11 cellular contexts compared by ENCODE assay signal in the genomic region with DNA sequence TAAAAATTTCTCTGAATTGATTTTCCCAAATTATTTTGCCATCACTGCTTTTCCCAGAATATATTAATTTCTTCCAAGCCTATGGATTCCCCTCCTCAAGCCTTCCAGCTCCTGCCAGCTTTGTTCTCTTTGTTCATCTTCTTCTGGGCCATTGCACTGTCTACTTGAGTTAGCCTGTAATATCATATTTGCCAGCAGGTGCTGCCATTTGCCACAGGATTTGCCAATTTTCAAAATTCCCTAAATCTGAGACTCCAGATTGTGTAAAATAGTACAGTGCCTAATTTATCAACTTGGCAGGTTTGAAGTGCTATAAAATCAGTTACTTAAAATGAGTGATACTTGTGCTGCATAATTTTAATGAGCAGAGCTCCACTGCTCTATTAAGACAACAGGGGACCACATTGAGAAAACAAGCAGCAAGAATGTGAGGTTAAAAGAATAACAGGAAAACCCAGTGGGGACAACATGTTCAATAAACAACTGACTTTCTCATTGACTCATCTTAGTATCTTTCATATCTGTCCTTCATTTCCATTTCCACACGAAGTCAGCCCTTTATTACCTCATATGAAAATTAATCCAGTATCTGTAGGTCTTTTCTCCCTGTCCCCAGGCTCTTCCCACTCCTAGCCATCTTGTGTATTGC.
A peak's percentile ranks its signal among the peaks of the same experiment; 100 is the strongest.
DNase-seq lines count a peak whose midpoint lies in the region; ATAC-seq and TF ChIP-seq lines count a peak whose summit lies in the region.
"Had no signal": no experiment of that assay in that cellular context is flagged by ENCODE, and none has a peak within 500 bp of the region (broad histone marks: within the 10 kb centered on the region; RNA-seq: fewer than 3 reads in every experiment).

No MANE protein-coding gene starts in this region.

- H3K36me3 ChIP-seq in Panc1 (ENCODE audit: control insufficient read depth, insufficient read depth, low read length) = no peaks in the 10 kb centered on the region
- H3K36me3 ChIP-seq: BLaER1 treated with 17β-estradiol and CSF1 and Interleukin-3, amounts not matched to agents 10 nM and 100 nM had no signal

- ATAC-seq in activated CD8-positive, alpha-beta T cell treated with anti-CD3 and anti-CD28 coated beads for 36 hours = no peak
- ATAC-seq in activated CD8-positive, alpha-beta T cell treated with anti-CD3 and anti-CD28 coated beads, Interleukin-2, amount 10 ng/mL, durations not matched to agents 7 days and 5 days = no peak
- no peak for ATAC-seq in Panc1
- ATAC-seq in GM18519 (IDR thresholded peaks at IDR 0.05; ENCODE audit: low FRiP score, unreplicated experiment) = no peak

- H3K4me3 ChIP-seq in Panc1 (ENCODE audit: low read depth in 2 of 2, low read length in 2 of 2) (no peak overlapping the region), fibroblast of villous mesenchyme (ENCODE audit: low read depth, low read length) (no peak overlapping the region)
- H3K4me3 ChIP-seq: BLaER1 treated with 17β-estradiol and CSF1 and Interleukin-3, amounts not matched to agents 10 nM and 100 nM had no signal

- no peaks in the 10 kb centered on the region for H3K9me3 ChIP-seq in Panc1 (ENCODE audit: control insufficient read depth, insufficient read depth, low read depth, low read length)
- H3K9me3 ChIP-seq: BLaER1 treated with 17β-estradiol and CSF1 and Interleukin-3, amounts not matched to agents 10 nM and 100 nM had no signal

- H3K27ac Mint-ChIP-seq in activated CD8-positive, alpha-beta T cell treated with anti-CD3 and anti-CD28 coated beads for 36 hours = no peak overlapping the region
- no peak overlapping the region for H3K27ac Mint-ChIP-seq in activated CD8-positive, alpha-beta T cell treated with anti-CD3 and anti-CD28 coated beads, Interleukin-2, amount 10 ng/mL, durations not matched to agents 7 days and 5 days
- H3K27ac Mint-ChIP-seq in type B pancreatic cell = no peak overlapping the region
- H3K27ac Mint-ChIP-seq in activated naive CD4-positive, alpha-beta T cell treated with anti-CD3 and anti-CD28 coated beads, Interleukin-2, amount 10 ng/mL, durations not matched to agents 7 days and 5 days = no peak overlapping the region
- H3K27ac Mint-ChIP-seq: activated T-helper 1 cell treated with anti-CD3 and anti-CD28 coated beads, Interleukin-12 subunit alpha, Interleukin-12 subunit beta, Interleukin-2, Interleukin-4 antibody, amounts not matched to agents 30 ng/mL and 10 ng/mL and 1 ng/mL, durations not matched to agents 14 hours and 24 hours and 36 hours had no signal

- CTCF ChIA-PET in activated CD8-positive, alpha-beta T cell treated with anti-CD3 and anti-CD28 coated beads for 36 hours (lab: Charles Lee) = interaction anchor here (0.8 to 3.6 kb wide), 5 partner anchors 13 to 96 kb away, joined by 3 to 38 read pairs (median 7); no protein-coding TSS in a partner anchor
- CTCF ChIA-PET in activated CD8-positive, alpha-beta T cell treated with anti-CD3 and anti-CD28 coated beads, Interleukin-2, amount 10 ng/mL, durations not matched to agents 7 days and 5 days (lab: Charles Lee) = interaction anchor here (0.8 to 6.0 kb wide), 8 partner anchors 11 to 716 kb away, joined by 3 to 95 read pairs (median 4); partner anchors contain the start of gene GPHN
- CTCF ChIA-PET in Panc1 (lab: Charles Lee) = interaction anchor here (0.6 to 0.8 kb wide), 2 partner anchors 42 to 422 kb away, joined by 3 to 4 read pairs; no protein-coding TSS in a partner anchor
- CTCF ChIA-PET in activated naive CD4-positive, alpha-beta T cell treated with anti-CD3 and anti-CD28 coated beads, Interleukin-2, amount 10 ng/mL, durations not matched to agents 7 days and 5 days (lab: Charles Lee) = interaction anchor here (0.9 to 2.2 kb wide), 2 partner anchors 42 to 884 kb away, joined by 4 to 8 read pairs; no protein-coding TSS in a partner anchor

- no peaks in the 10 kb centered on the region for H3K27me3 Mint-ChIP-seq in activated CD8-positive, alpha-beta T cell treated with anti-CD3 and anti-CD28 coated beads for 36 hours
- H3K27me3 Mint-ChIP-seq in activated CD8-positive, alpha-beta T cell treated with anti-CD3 and anti-CD28 coated beads, Interleukin-2, amount 10 ng/mL, durations not matched to agents 7 days and 5 days (ENCODE audit: low read depth) = peaks cover 2% of the 10 kb centered on the region
- peaks cover 7% of the 10 kb centered on the region for H3K27me3 Mint-ChIP-seq in type B pancreatic cell
- no peaks in the 10 kb centered on the region for H3K27me3 Mint-ChIP-seq in activated naive CD4-positive, alpha-beta T cell treated with anti-CD3 and anti-CD28 coated beads, Interleukin-2, amount 10 ng/mL, durations not matched to agents 7 days and 5 days

- H3K4me1 Mint-ChIP-seq in activated CD8-positive, alpha-beta T cell treated with anti-CD3 and anti-CD28 coated beads for 36 hours (ENCODE audit: low read depth) = peaks cover 12% of the 10 kb centered on the region
- no peaks in the 10 kb centered on the region for H3K4me1 Mint-ChIP-seq in activated CD8-positive, alpha-beta T cell treated with anti-CD3 and anti-CD28 coated beads, Interleukin-2, amount 10 ng/mL, durations not matched to agents 7 days and 5 days (ENCODE audit: low read depth)
- H3K4me1 Mint-ChIP-seq in type B pancreatic cell (ENCODE audit: unreplicated experiment) = no peaks in the 10 kb centered on the region
- H3K4me1 Mint-ChIP-seq in activated naive CD4-positive, alpha-beta T cell treated with anti-CD3 and anti-CD28 coated beads, Interleukin-2, amount 10 ng/mL, durations not matched to agents 7 days and 5 days = no peaks in the 10 kb centered on the region

- no TSS peak for BruUV-seq in Panc1 (replicated peaks; lab: Mats Ljungman, UMichigan)

- DNase-seq in activated CD8-positive, alpha-beta T cell treated with anti-CD3 and anti-CD28 coated beads for 36 hours = no peak
- no peak for DNase-seq in activated CD8-positive, alpha-beta T cell treated with anti-CD3 and anti-CD28 coated beads, Interleukin-2, amount 10 ng/mL, durations not matched to agents 7 days and 5 days
- DNase-seq in Panc1 (ENCODE audit: low read depth, low spot score) (no peak), fibroblast of villous mesenchyme (ENCODE audit: low read depth) (peak; percentile 4), type B pancreatic cell (ENCODE audit: extremely low spot score, unreplicated experiment) (no peak), NCI-H69 (lab: John Stamatoyannopoulos, UW) (no peak)
- DNase-seq in activated naive CD4-positive, alpha-beta T cell treated with anti-CD3 and anti-CD28 coated beads, Interleukin-2, amount 10 ng/mL, durations not matched to agents 7 days and 5 days = no peak
- DNase-seq: GOT3 had no signal

- 0 out of 2 replicates have a peak, but pooled peaks cover 4% of the 10 kb centered on the region for H3K27me3 ChIP-seq in Panc1 (ENCODE audit: control insufficient read depth, insufficient read depth, low read length)
- H3K27me3 ChIP-seq: BLaER1 treated with 17β-estradiol and CSF1 and Interleukin-3, amounts not matched to agents 10 nM and 100 nM had no signal

- POLR2A ChIA-PET in activated CD8-positive, alpha-beta T cell treated with anti-CD3 and anti-CD28 coated beads for 36 hours (lab: Charles Lee) = no interaction called here
- POLR2A ChIA-PET in activated CD8-positive, alpha-beta T cell treated with anti-CD3 and anti-CD28 coated beads, Interleukin-2, amount 10 ng/mL, durations not matched to agents 7 days and 5 days (lab: Charles Lee) = no interaction called here
- POLR2A ChIA-PET in Panc1 (lab: Charles Lee) = no interaction called here

- in situ Hi-C loops in Panc1 (cut with HindIII; ENCODE audit: low pct_unique_long_range_greater_than_20kb, low sequenced_read_pairs) = no loop called here

- H3K9me3 Mint-ChIP-seq in activated CD8-positive, alpha-beta T cell treated with anti-CD3 and anti-CD28 coated beads for 36 hours = no peaks in the 10 kb centered on the region
- no peaks in the 10 kb centered on the region for H3K9me3 Mint-ChIP-seq in activated CD8-positive, alpha-beta T cell treated with anti-CD3 and anti-CD28 coated beads, Interleukin-2, amount 10 ng/mL, durations not matched to agents 7 days and 5 days (ENCODE audit: insufficient read depth)
- H3K9me3 Mint-ChIP-seq in type B pancreatic cell = no peaks in the 10 kb centered on the region
- H3K9me3 Mint-ChIP-seq in activated naive CD4-positive, alpha-beta T cell treated with anti-CD3 and anti-CD28 coated beads, Interleukin-2, amount 10 ng/mL, durations not matched to agents 7 days and 5 days = no peaks in the 10 kb centered on the region
- H3K9me3 Mint-ChIP-seq: activated T-helper 1 cell treated with anti-CD3 and anti-CD28 coated beads, Interleukin-12 subunit alpha, Interleukin-12 subunit beta, Interleukin-2, Interleukin-4 antibody, amounts not matched to agents 30 ng/mL and 10 ng/mL and 1 ng/mL, durations not matched to agents 14 hours and 24 hours and 36 hours had no signal

- peak; percentile 43 for TF ChIP-seq CTCF in activated CD8-positive, alpha-beta T cell treated with anti-CD3 and anti-CD28 coated beads for 36 hours (IDR thresholded peaks at IDR 0.05)
- TF ChIP-seq CTCF in Panc1 (IDR thresholded peaks at IDR 0.05) (peak; percentile 63), fibroblast of villous mesenchyme (IDR thresholded peaks at IDR 0.05; ENCODE audit: insufficient read depth, low read depth, low read length) (peak; percentile 38), type B pancreatic cell (conservative IDR thresholded peaks at IDR 0.05) (peak; percentile 66)

- H3K27ac ChIP-seq in Panc1 (ENCODE audit: low read length) = no peak overlapping the region
- H3K27ac ChIP-seq: BLaER1 treated with 17β-estradiol and CSF1 and Interleukin-3, amounts not matched to agents 10 nM and 100 nM had no signal

- no peaks in the 10 kb centered on the region for H3K36me3 Mint-ChIP-seq in activated CD8-positive, alpha-beta T cell treated with anti-CD3 and anti-CD28 coated beads for 36 hours (ENCODE audit: low read depth)
- H3K36me3 Mint-ChIP-seq in activated CD8-positive, alpha-beta T cell treated with anti-CD3 and anti-CD28 coated beads, Interleukin-2, amount 10 ng/mL, durations not matched to agents 7 days and 5 days (ENCODE audit: low read depth) = no peaks in the 10 kb centered on the region
- no peaks in the 10 kb centered on the region for H3K36me3 Mint-ChIP-seq in type B pancreatic cell
- no peaks in the 10 kb centered on the region for H3K36me3 Mint-ChIP-seq in activated naive CD4-positive, alpha-beta T cell treated with anti-CD3 and anti-CD28 coated beads, Interleukin-2, amount 10 ng/mL, durations not matched to agents 7 days and 5 days

- intact Hi-C loops in activated CD8-positive, alpha-beta T cell treated with anti-CD3 and anti-CD28 coated beads for 36 hours (cut with micrococcal nuclease) = no loop called here
- intact Hi-C loops in Panc1 (cut with micrococcal nuclease; ENCODE audit: unreplicated experiment) = loop anchor here (5.0 kb wide), 1 partner anchor 39 kb away; no protein-coding TSS in a partner anchor

- H3K4me1 ChIP-seq in Panc1 (ENCODE audit: control insufficient read depth, insufficient read depth, low read length) = no peaks in the 10 kb centered on the region

- H3K4me3 Mint-ChIP-seq in activated CD8-positive, alpha-beta T cell treated with anti-CD3 and anti-CD28 coated beads for 36 hours = no peak overlapping the region
- no peak overlapping the region for H3K4me3 Mint-ChIP-seq in activated CD8-positive, alpha-beta T cell treated with anti-CD3 and anti-CD28 coated beads, Interleukin-2, amount 10 ng/mL, durations not matched to agents 7 days and 5 days
- H3K4me3 Mint-ChIP-seq in type B pancreatic cell = no peak overlapping the region
- H3K4me3 Mint-ChIP-seq in activated naive CD4-positive, alpha-beta T cell treated with anti-CD3 and anti-CD28 coated beads, Interleukin-2, amount 10 ng/mL, durations not matched to agents 7 days and 5 days = no peak overlapping the region
- H3K4me3 Mint-ChIP-seq: activated T-helper 1 cell treated with anti-CD3 and anti-CD28 coated beads, Interleukin-12 subunit alpha, Interleukin-12 subunit beta, Interleukin-2, Interleukin-4 antibody, amounts not matched to agents 30 ng/mL and 10 ng/mL and 1 ng/mL, durations not matched to agents 14 hours and 24 hours and 36 hours had no signal
